Comparison of ENCODE assay signal across 1 cellular context in the genomic region with DNA sequence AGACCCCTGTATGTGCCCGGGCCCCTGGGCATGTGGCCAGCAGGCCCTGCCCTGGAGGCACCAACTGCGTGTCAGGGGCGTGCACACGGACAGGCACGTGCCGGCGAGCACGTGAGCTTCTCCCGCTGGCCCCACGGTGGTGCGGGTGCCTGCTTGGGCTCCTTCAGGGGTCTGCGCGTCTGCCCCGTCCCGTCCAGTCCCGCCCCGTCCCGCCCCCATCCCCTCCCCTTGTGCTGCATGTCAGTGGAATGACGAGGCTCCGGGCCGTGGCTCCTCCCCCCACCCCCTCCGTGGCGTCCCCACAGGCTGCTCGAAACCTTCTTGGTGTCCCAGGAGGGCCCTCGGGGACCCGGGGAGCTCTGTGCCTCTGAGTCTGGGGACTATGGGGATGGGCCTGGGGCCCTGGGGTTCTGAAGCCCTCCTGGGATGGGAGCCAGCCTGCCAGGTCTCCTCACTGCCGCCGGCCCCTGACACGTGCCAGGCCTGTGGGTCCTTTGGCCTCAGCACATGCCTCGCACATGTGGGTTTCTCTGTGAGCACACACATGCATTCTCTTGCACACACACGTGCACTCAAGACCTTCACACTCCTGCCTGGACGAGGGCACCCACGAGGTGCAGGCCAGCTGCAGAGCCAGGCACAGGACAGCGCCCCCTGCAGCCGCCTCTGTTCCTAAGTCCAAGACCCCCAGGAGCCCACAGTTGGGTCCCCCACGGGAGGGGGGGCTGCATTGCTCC.
TF ChIP-seq lines count a peak whose summit lies in the region.

No MANE protein-coding gene starts in this region.

TF ChIP-seq in GM12878, 131 proteins besides CTCF, POLR2A, EP300 and RAD21:
- no peak for TF ChIP-seq YBX1 (IDR thresholded peaks at IDR 0.05)
- peak; percentile 28 to 63; a peak in 2 of 4 replicates for TF ChIP-seq BHLHE40 (IDR thresholded peaks at IDR 0.05; ENCODE audit: borderline replicate concordance in 1 of 2, low read depth in 2 of 2, low read length in 1 of 2)
- TF ChIP-seq BRCA1 (IDR thresholded peaks at IDR 0.05; ENCODE audit: low read depth, low read length) = no peak
